ENCODE assay signal across 8 cellular contexts in the genomic region with DNA sequence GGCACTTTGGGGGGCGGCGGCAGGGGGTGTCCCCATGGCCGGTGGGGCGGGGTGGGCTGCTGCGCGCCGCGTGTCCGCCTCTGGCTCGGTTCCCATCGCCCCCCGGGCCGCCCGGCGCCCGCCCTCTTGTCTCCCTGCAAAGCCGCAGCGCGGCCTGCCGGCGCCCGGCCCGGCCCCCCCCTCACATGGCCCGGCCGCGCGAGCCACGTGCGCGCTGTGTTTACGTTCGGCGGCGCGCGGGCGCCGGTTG. TPM values are rescaled to one million over a fixed set of nuclear protein-coding genes. Genes with fewer than 3 reads are reported as not detected.
DNase-seq lines count a peak whose midpoint lies in the region; ATAC-seq, FAIRE-seq and TF ChIP-seq lines count a peak whose summit lies in the region.

No MANE protein-coding gene starts in this region.

- no peak overlapping the region for H2AFZ ChIP-seq in GM12878 (ENCODE audit: control insufficient read depth, low read depth, low read length)

- 1% methylated on average over 32 of the region's 38 CpGs for whole genome bisulfite sequencing in GM12878 (ENCODE audit: insufficient coverage, insufficient replicate concordance, low lambda C conversion rate, missing lambda C conversion rate)
- no CpG with 5 or more reads among the region's 38 CpGs for WGBS in tibial nerve, 2 donors

- no peak for FAIRE-seq in GM12878 (lab: Jason Lieb, UNC)

- no peak overlapping the region for H3K4me2 ChIP-seq in GM12878 (ENCODE audit: control insufficient read depth, insufficient read depth)

- H3K36me3 Mint-ChIP-seq in activated T-cell treated with anti-CD3 and anti-CD28 coated beads, Interleukin-2, amount 50 U/mL, for 72 hours (ENCODE audit: insufficient read depth in 2 of 2) = peaks cover 1 to 2% of the 10 kb centered on the region in 2 donors
- peaks cover 4 to 5% of the 10 kb centered on the region in 2 donors for H3K36me3 Mint-ChIP-seq in CD14-positive monocyte

- H3K27me3 Mint-ChIP-seq in activated T-cell treated with anti-CD3 and anti-CD28 coated beads, Interleukin-2, amount 50 U/mL, for 72 hours (ENCODE audit: low read depth) = peaks cover 17% of the 10 kb centered on the region
- H3K27me3 Mint-ChIP-seq in CD14-positive monocyte (ENCODE audit: low read depth in 3 of 3) = peaks cover 16 to 24% (median 21%) of the 10 kb centered on the region in 3 donors

- peaks cover 12% of the 10 kb centered on the region for H3K4me1 ChIP-seq in GM12878 (ENCODE audit: control insufficient read depth, insufficient read depth, low read length)
- peaks cover 48% of the 10 kb centered on the region for H3K4me1 ChIP-seq in lower lobe of right lung
- peaks cover 0 to 52% (median 24%) of the 10 kb centered on the region in 4 donors for H3K4me1 ChIP-seq in tibial nerve

- no TSS peak for BruUV-seq in GM12878 (replicated peaks; lab: Mats Ljungman, UMichigan)

- in situ Hi-C loops in GM12878 (cut with MboI) = loop anchor here (25.0 kb wide), 1 partner anchor 1842 kb away; a partner anchor contains a TSS

- TF ChIP-seq EP300 in GM12878 (IDR thresholded peaks at IDR 0.05; ENCODE audit: borderline replicate concordance in 1 of 2, control insufficient read depth in 1 of 2, low read depth in 2 of 2, low read length in 2 of 2) (no peak), tibial nerve (IDR thresholded peaks at IDR 0.05) (no peak)

- no peak for ATAC-seq in activated T-cell treated with anti-CD3 and anti-CD28 coated beads, Interleukin-2, amount 50 U/mL, for 72 hours (replicated peaks in 1 of 2)
- ATAC-seq in GM12878 = no peak
- no peak for ATAC-seq in lower lobe of right lung
- ATAC-seq in HG02885 (IDR thresholded peaks at IDR 0.05; ENCODE audit: poor library complexity, unreplicated experiment) = no peak
- ATAC-seq in GM18861 (IDR thresholded peaks at IDR 0.05; ENCODE audit: unreplicated experiment) = no peak

- peak overlapping the region; percentile 38 to 50 for H3K4me3 Mint-ChIP-seq in activated T-cell treated with anti-CD3 and anti-CD28 coated beads, Interleukin-2, amount 50 U/mL, for 72 hours
- peak overlapping the region in 1 of 2 donors; percentile 12 for H3K4me3 Mint-ChIP-seq in CD14-positive monocyte

- POLR2A ChIA-PET in GM12878 (lab: Charles Lee) = interaction anchor here (0.5 to 1.1 kb wide), 2 partner anchors 28 to 31 kb away, joined by 3 to 11 read pairs; a partner anchor contains a TSS

- DNase-seq in activated T-cell treated with anti-CD3 and anti-CD28 coated beads, Interleukin-2, amount 50 U/mL, for 72 hours = no peak
- no peak for DNase-seq in activated T-cell treated with anti-CD3 and anti-CD28 coated beads, Interleukin-2, amount 50 U/mL, for 48 hours
- DNase-seq in GM12878 (ENCODE audit: low read depth, low spot score) (no peak), lower lobe of right lung (no peak), tibial nerve (ENCODE audit: low spot score in 2 of 2) (no peak), CD14-positive monocyte (ENCODE audit: low spot score) (no peak)

- no peak overlapping the region; the same call in 1 of the 2 replicates for H3K9ac ChIP-seq in GM12878 (ENCODE audit: control insufficient read depth, insufficient read depth, low read length)

- H3K27ac ChIP-seq in GM12878 (ENCODE audit: control insufficient read depth, insufficient read depth) (peak overlapping the region; percentile 28; the same call in 1 of the 2 replicates), lower lobe of right lung (peak overlapping the region; percentile 96), tibial nerve (peak overlapping the region; percentile 96 to 99 (median 97))

- H3K4me3 ChIP-seq in GM12878 = peak overlapping the region; percentile 50; the same call in 1 of the 2 replicates
- peak overlapping the region; percentile 79 for H3K4me3 ChIP-seq in lower lobe of right lung
- H3K4me3 ChIP-seq in tibial nerve = peak overlapping the region; percentile 34 to 94 (median 78)

- CTCF ChIA-PET in GM12878 (lab: Yijun Ruan, JAX) = interaction anchor here (1.1 to 1.7 kb wide), 2 partner anchors 10 to 57 kb away, joined by 4 read pairs; no protein-coding TSS in a partner anchor

- H3K27me3 ChIP-seq in GM12878 (replicated peaks in 1 of 2; ENCODE audit: control insufficient read depth in 2 of 2, insufficient read depth in 2 of 2, low read length in 1 of 2) (peaks cover 0 to 3% of the 10 kb centered on the region in 2 experiments; a peak in 1 of 4 replicates), lower lobe of right lung (ENCODE audit: low read depth) (no peaks in the 10 kb centered on the region), tibial nerve (no peaks in the 10 kb centered on the region)

- no peaks in the 10 kb centered on the region for H3K9me3 ChIP-seq in GM12878 (replicated peaks; ENCODE audit: control insufficient read depth, insufficient read depth, low read length)
- H3K9me3 ChIP-seq in lower lobe of right lung = no peaks in the 10 kb centered on the region
- H3K9me3 ChIP-seq in tibial nerve = no peaks in the 10 kb centered on the region

- H3K4me1 Mint-ChIP-seq in activated T-cell treated with anti-CD3 and anti-CD28 coated beads, Interleukin-2, amount 50 U/mL, for 72 hours (ENCODE audit: low read depth) = peaks cover 50% of the 10 kb centered on the region
- peaks cover 34% of the 10 kb centered on the region for H3K4me1 Mint-ChIP-seq in CD14-positive monocyte

- intact Hi-C loops in GM12878 (cut with micrococcal nuclease; ENCODE audit: unreplicated experiment) = loop anchor here (5.0 to 10.0 kb wide), 2 partner anchors 183 to 291 kb away; no protein-coding TSS in a partner anchor
- intact Hi-C loops in lower lobe of right lung (cut with DNase I) = no loop called here
- intact Hi-C loops in CD14-positive monocyte (cut with micrococcal nuclease) = loop anchor here in 1 of 2 donors (2.0 to 10.0 kb wide), 3 partner anchors 29 to 1719 kb away; a partner anchor contains a TSS

- TF ChIP-seq POLR2A in GM12878 (IDR thresholded peaks at IDR 0.05; ENCODE audit: low read depth, low read length) (no peak), tibial nerve (IDR thresholded peaks at IDR 0.05) (no peak)

- TF ChIP-seq RAD21 in GM12878 (IDR thresholded peaks at IDR 0.05; ENCODE audit: insufficient read depth, low read depth, low read length) = no peak

- no peaks in the 10 kb centered on the region for H4K20me1 ChIP-seq in GM12878 (ENCODE audit: control insufficient read depth, insufficient read depth)

- peaks cover 15% of the 10 kb centered on the region for H3K79me2 ChIP-seq in GM12878 (ENCODE audit: control insufficient read depth, insufficient read depth, low read length)

- H3K36me3 ChIP-seq in GM12878 (ENCODE audit: control insufficient read depth in 2 of 2, insufficient read depth in 2 of 2, low read length in 1 of 2) (no peaks in the 10 kb centered on the region), lower lobe of right lung (no peaks in the 10 kb centered on the region), tibial nerve (no peaks in the 10 kb centered on the region)

- no peak for TF ChIP-seq CTCF in GM12878 (IDR thresholded peaks at IDR 0.05 in 2 of 3, conservative IDR thresholded peaks at IDR 0.05 in 1 of 3; ENCODE audit: control insufficient read depth in 2 of 3, extremely low read depth in 1 of 3, insufficient read depth in 1 of 3, low read depth in 3 of 3, low read length in 3 of 3)
- no peak for TF ChIP-seq CTCF in lower lobe of right lung (IDR thresholded peaks at IDR 0.05)
- TF ChIP-seq CTCF in tibial nerve (IDR thresholded peaks at IDR 0.05) = no peak
- TF ChIP-seq CTCF in CD14-positive monocyte (IDR thresholded peaks at IDR 0.05) = no peak

- RAD21 ChIA-PET in GM12878 (lab: Charles Lee; ENCODE audit: unreplicated experiment) = interaction anchor here (1.9 kb wide), 1 partner anchor 28 kb away, joined by 13 read pairs; a partner anchor contains a TSS

- SMC1A ChIA-PET in GM12878 (lab: Charles Lee; ENCODE audit: uncharacterized antibody, unreplicated experiment) = interaction anchor here (1.1 kb wide), 1 partner anchor 54 kb away, joined by 3 read pairs; no protein-coding TSS in a partner anchor

- H3K27ac Mint-ChIP-seq in activated T-cell treated with anti-CD3 and anti-CD28 coated beads, Interleukin-2, amount 50 U/mL, for 72 hours = no peak overlapping the region
- peak overlapping the region in 1 of 7 donors; percentile 25 for H3K27ac Mint-ChIP-seq in CD14-positive monocyte

- H3K9me3 Mint-ChIP-seq in activated T-cell treated with anti-CD3 and anti-CD28 coated beads, Interleukin-2, amount 50 U/mL, for 72 hours = no peaks in the 10 kb centered on the region
- peaks cover 0 to 2% (median 0%) of the 10 kb centered on the region in 7 donors for H3K9me3 Mint-ChIP-seq in CD14-positive monocyte

RNA-seq across cellular contexts. Expression of a gene that starts 0.5 kb away (rescaled TPM):
- 1 to 10 TPM; 5.6 to 8.7 TPM for total RNA-seq in activated T-cell treated with anti-CD3 and anti-CD28 coated beads, Interleukin-2, amount 50 U/mL, for 72 hours
- total RNA-seq in GM12878 (2013; cell fraction: nucleolus; rRNA removed) = 12.0 and 12.2 TPM in 2 replicates
- 2.3 and 2.5 TPM in 2 replicates for total RNA-seq in GM12878 (2014; rRNA removed)
- 3.7 TPM in 2 replicates for total RNA-seq in GM12878 (2014; rRNA removed; fragmentation: Illumina TruSeq; extraction: Trizol)
- 4.5 and 5.3 TPM in 2 replicates for total RNA-seq in GM12878 (2021)
- polyA plus RNA-seq in GM12878 (2011; ENCODE audit: low read depth) = 2.7 TPM
- polyA plus RNA-seq in GM12878 (2011; rRNA removed) = 3.9 and 5.4 TPM in 2 replicates
- 2.1 TPM in 2 replicates for polyA plus RNA-seq in GM12878 (2011; cell fraction: cytosol; rRNA removed)
- 2.0 TPM in 2 replicates for polyA plus RNA-seq in GM12878 (2011; cell fraction: nucleus; rRNA removed)
- polyA plus RNA-seq in GM12878 (2012) = 4.1 and 5.1 TPM in 2 replicates
- polyA plus RNA-seq in GM12878 (2014; fragmentation: Illumina TruSeq; extraction: Trizol) = 3.5 and 5.4 TPM in 2 replicates
- 1 to 10 TPM in 1 of 2 experiments, under 1 TPM in 1; 0.98 to 1.5 TPM for polyA plus RNA-seq in GM12878 (2014; fragmentation: Nextera tagmentation; extraction: Ambion mirVana)
- polyA plus RNA-seq in GM12878 (2014; rRNA removed) = 1.5 TPM in 2 replicates
- 1 to 10 TPM in 1 of 2 experiments, under 1 TPM in 1; 0.67 to 2.7 TPM for polyA plus RNA-seq in GM12878 (2016; fragmentation: Nextera tagmentation; extraction: Ambion mirVana)
- polyA minus RNA-seq in GM12878 (2011; rRNA and poly(A)+ RNA removed) = 4.6 and 15.4 TPM in 2 replicates
- polyA minus RNA-seq in GM12878 (2011; cell fraction: cytosol; rRNA and poly(A)+ RNA removed) = 3.3 and 6.5 TPM in 2 replicates
- 2.2 and 2.6 TPM in 2 replicates for polyA minus RNA-seq in GM12878 (2011; cell fraction: nucleus; rRNA and poly(A)+ RNA removed)
- total RNA-seq in lower lobe of right lung = 53.7 TPM
- 10 to 100 TPM; 27.3 to 68.2 (median 52.8) TPM for total RNA-seq in tibial nerve
- 1 to 10 TPM; 4.1 to 5.4 TPM for polyA plus RNA-seq in CD14-positive monocyte

RNA-seq across cellular contexts. Expression of a gene that starts 28.6 kb away (rescaled TPM):
- 1,000 to 10,000 TPM; 2,452 to 2,630 TPM for total RNA-seq in activated T-cell treated with anti-CD3 and anti-CD28 coated beads, Interleukin-2, amount 50 U/mL, for 72 hours
- total RNA-seq in GM12878 (2013; cell fraction: nucleolus; rRNA removed) = 393 and 399 TPM in 2 replicates
- total RNA-seq in GM12878 (2014; rRNA removed) (3,114 and 3,350 TPM in 2 replicates), GM12878 (2014; rRNA removed; fragmentation: Illumina TruSeq; extraction: Trizol) (3,391 and 3,433 TPM in 2 replicates), GM12878 (2021) (2,942 and 3,030 TPM in 2 replicates), lower lobe of right lung (1,413 TPM), tibial nerve (1,000 to 10,000 TPM; 1,296 to 1,829 (median 1,447) TPM)
- polyA plus RNA-seq in GM12878 (2011; ENCODE audit: low read depth) = 8,530 TPM
- polyA plus RNA-seq in GM12878 (2011; rRNA removed) (3,424 and 4,734 TPM in 2 replicates), GM12878 (2014; fragmentation: Illumina TruSeq; extraction: Trizol) (2,502 and 4,642 TPM in 2 replicates), GM12878 (2014; fragmentation: Nextera tagmentation; extraction: Ambion mirVana) (over 10,000 TPM in 1 of 2 experiments, 1,000 to 10,000 TPM in 1; 6,967 to 10,761 TPM), GM12878 (2014; rRNA removed) (5,703 and 6,539 TPM in 2 replicates), GM12878 (2016; fragmentation: Nextera tagmentation; extraction: Ambion mirVana) (1,000 to 10,000 TPM; 2,885 to 2,955 TPM), CD14-positive monocyte (1,000 to 10,000 TPM; 2,781 to 3,161 TPM)
- 6,238 and 7,908 TPM in 2 replicates for polyA plus RNA-seq in GM12878 (2011; cell fraction: cytosol; rRNA removed)
- polyA plus RNA-seq in GM12878 (2011; cell fraction: nucleus; rRNA removed) = 1,866 and 2,228 TPM in 2 replicates
- 4,230 and 5,312 TPM in 2 replicates for polyA plus RNA-seq in GM12878 (2012)
- polyA minus RNA-seq in GM12878 (2011; rRNA and poly(A)+ RNA removed) = 1,568 and 2,412 TPM in 2 replicates
- polyA minus RNA-seq in GM12878 (2011; cell fraction: cytosol; rRNA and poly(A)+ RNA removed) = 797 and 891 TPM in 2 replicates
- 234 and 300 TPM in 2 replicates for polyA minus RNA-seq in GM12878 (2011; cell fraction: nucleus; rRNA and poly(A)+ RNA removed)

RNA-seq across cellular contexts. Expression of a gene that starts 28.8 kb away (rescaled TPM):
- 1 to 10 TPM; 2.5 to 3.6 TPM for total RNA-seq in activated T-cell treated with anti-CD3 and anti-CD28 coated beads, Interleukin-2, amount 50 U/mL, for 72 hours
- 9.3 and 10.1 TPM in 2 replicates for total RNA-seq in GM12878 (2013; cell fraction: nucleolus; rRNA removed)
- 11.4 and 11.5 TPM in 2 replicates for total RNA-seq in GM12878 (2014; rRNA removed)
- total RNA-seq in GM12878 (2014; rRNA removed; fragmentation: Illumina TruSeq; extraction: Trizol) = 13.8 and 14.2 TPM in 2 replicates
- 7.1 and 7.2 TPM in 2 replicates for total RNA-seq in GM12878 (2021)
- polyA plus RNA-seq in GM12878 (2011; ENCODE audit: low read depth) = 5.1 TPM
- polyA plus RNA-seq in GM12878 (2011; rRNA removed) = 7.9 and 12.9 TPM in 2 replicates
- 3.0 and 3.6 TPM in 2 replicates for polyA plus RNA-seq in GM12878 (2011; cell fraction: cytosol; rRNA removed)
- 2.7 and 4.1 TPM in 2 replicates for polyA plus RNA-seq in GM12878 (2011; cell fraction: nucleus; rRNA removed)
- 7.6 and 10.4 TPM in 2 replicates for polyA plus RNA-seq in GM12878 (2012)
- 12.4 and 14.1 TPM in 2 replicates for polyA plus RNA-seq in GM12878 (2014; fragmentation: Illumina TruSeq; extraction: Trizol)
- polyA plus RNA-seq in GM12878 (2014; fragmentation: Nextera tagmentation; extraction: Ambion mirVana) = 10 to 100 TPM in 1 of 2 experiments, 1 to 10 TPM in 1; 8.9 to 10.2 TPM
- polyA plus RNA-seq in GM12878 (2014; rRNA removed) = 6.9 and 9.1 TPM in 2 replicates
- 10 to 100 TPM; 13.6 to 17.9 TPM for polyA plus RNA-seq in GM12878 (2016; fragmentation: Nextera tagmentation; extraction: Ambion mirVana)
- polyA minus RNA-seq in GM12878 (2011; rRNA and poly(A)+ RNA removed) = 3.2 and 3.6 TPM in 2 replicates
- 2.3 and 3.5 TPM in 2 replicates for polyA minus RNA-seq in GM12878 (2011; cell fraction: cytosol; rRNA and poly(A)+ RNA removed)
- 3.3 and 4.6 TPM in 2 replicates for polyA minus RNA-seq in GM12878 (2011; cell fraction: nucleus; rRNA and poly(A)+ RNA removed)
- total RNA-seq in lower lobe of right lung = 11.1 TPM
- 10 to 100 TPM in 2 of 4 donors, 1 to 10 TPM in 2; 6.6 to 14.9 (median 9.3) TPM for total RNA-seq in tibial nerve
- polyA plus RNA-seq in CD14-positive monocyte = 1 to 10 TPM; 1.9 to 2.0 TPM

Comparison
In these comparisons a context has a peak if more than half of its experiments do, and no peak if none do; other contexts are left out.
1. H3K27ac ChIP-seq: peak in every context shown above with its lines; median percentile 97 in tibial nerve; 96 in lower lobe of right lung; 28 in GM12878.